ENCODE assay signal across 8 cellular contexts in genomic region chr16:69754469-69755310, GRCh38. TPM values are rescaled to one million over a fixed set of nuclear protein-coding genes. Genes with fewer than 3 reads are reported as not detected.
A peak's percentile ranks its signal among the peaks of the same experiment; 100 is the strongest.
DNase-seq lines count a peak whose midpoint lies in the region; FAIRE-seq and TF ChIP-seq lines count a peak whose summit lies in the region.

Gene NOB1, minus strand, starts transcription at chr16:69754926. Its CDS starts 16 bp downstream, at chr16:69754910.

- peak; percentile 95 for TF ChIP-seq RAD21 in neural cell (conservative IDR thresholded peaks at IDR 0.05)

- no peaks in the 10 kb centered on the region for H3F3A ChIP-seq in neural cell (ENCODE audit: insufficient read depth, low read length, poor library complexity, severe bottlenecking)

- TF ChIP-seq POLR2A in stomach (IDR thresholded peaks at IDR 0.05) = no peak

- peak within 1 kb of the TSS; percentile 65 for H3K9ac ChIP-seq in neural cell (ENCODE audit: low read length)

- TF ChIP-seq CTCF in neural cell (IDR thresholded peaks at IDR 0.05; ENCODE audit: poor library complexity, severe bottlenecking) (peak; percentile 100), stomach (IDR thresholded peaks at IDR 0.05) (peak in 6 of 7 experiments; percentile 86 to 100 (median 98))

- H3K36me3 ChIP-seq in H7 (replicated peaks; ENCODE audit: control insufficient read depth, insufficient read depth, low read length) (peaks cover 13% of the 10 kb centered on the region), neural cell (ENCODE audit: insufficient read depth, low read length) (no peaks in the 10 kb centered on the region), stomach (peaks cover 17 to 32% (median 29%) of the 10 kb centered on the region in 4 donors)

- peaks cover 14 to 28% (median 23%) of the 10 kb centered on the region in 4 donors for H3K4me1 ChIP-seq in stomach

- no peaks in the 10 kb centered on the region for H4K20me1 ChIP-seq in neural cell (ENCODE audit: insufficient read depth)

- peak within 1 kb of the TSS; percentile 90 for H3K4me2 ChIP-seq in neural cell (ENCODE audit: low read length)

- H3K27ac ChIP-seq in neural cell (ENCODE audit: low read length) = peak within 1 kb of the TSS; percentile 45
- peak within 1 kb of the TSS; percentile 65 to 83 (median 79) for H3K27ac ChIP-seq in stomach

- H3K27me3 ChIP-seq in H7 (ENCODE audit: control insufficient read depth, insufficient read depth, low read length) (no peaks in the 10 kb centered on the region; the same call in 1 of the 2 replicates), neural cell (ENCODE audit: insufficient read depth, low read depth, low read length) (no peaks in the 10 kb centered on the region), stomach (no peaks in the 10 kb centered on the region)

- H3K4me3 ChIP-seq in H7 (ENCODE audit: insufficient read depth, low read depth, low read length) (peak within 1 kb of the TSS; percentile 93), neural cell (ENCODE audit: low read length) (peak within 1 kb of the TSS; percentile 82), stomach (peak within 1 kb of the TSS; percentile 86 to 96 (median 91))

- H3K9me3 ChIP-seq in neural cell (ENCODE audit: low read length) (no peaks in the 10 kb centered on the region), stomach (no peaks in the 10 kb centered on the region)

- H3K9me2 ChIP-seq in neural cell (ENCODE audit: insufficient read depth, low read length) = no peaks in the 10 kb centered on the region

- DNase-seq in H7 (peak; percentile 97), M059J (ENCODE audit: low read depth) (peak; percentile 95), SHP77 (lab: John Stamatoyannopoulos, UW) (peak; percentile 96 to 99), fibroblast of the conjunctiva (ENCODE audit: low read depth) (peak; percentile 97), stomach (peak; percentile 97)
- peak; percentile 99 for DNase-seq in activated effector memory CD4-positive, alpha-beta T cell treated with anti-CD3 and anti-CD28 coated beads, Interleukin-2, amount 50 U/mL, for 16 hours

- WGBS in stomach, 5 donors = 0 to 3% (median 1%) methylated on average over 14 to 58 of the region's 58 CpGs

- intact Hi-C loops in stomach (cut with DNase I; ENCODE audit: low total_unique reads) = no loop called here

- H3K79me2 ChIP-seq in neural cell (replicated peaks; ENCODE audit: insufficient read depth, low read length) = peaks cover 15% of the 10 kb centered on the region

- TF ChIP-seq EP300 in neural cell (conservative IDR thresholded peaks at IDR 0.05; ENCODE audit: poor library complexity, severe bottlenecking) (no peak), stomach (IDR thresholded peaks at IDR 0.05) (no peak)

- H2AFZ ChIP-seq in neural cell (ENCODE audit: low read depth, low read length) = peak within 1 kb of the TSS; percentile 45

- FAIRE-seq in G401.6 (lab: Jason Lieb, UNC) = peak; percentile 25

TF ChIP-seq in neural cell, 6 proteins besides CTCF, POLR2A, EP300 and RAD21:
- TF ChIP-seq REST (IDR thresholded peaks at IDR 0.05; ENCODE audit: borderline replicate concordance) (peak; percentile 37), EZH2 (IDR thresholded peaks at IDR 0.05; ENCODE audit: borderline replicate concordance, insufficient read depth, low read length, poor library complexity, severe bottlenecking) (no peak), POLR2AphosphoS5 (IDR thresholded peaks at IDR 0.05) (peak; percentile 71), SMC3 (conservative IDR thresholded peaks at IDR 0.05; ENCODE audit: poor library complexity) (peak; percentile 99), MXI1 (conservative IDR thresholded peaks at IDR 0.05; ENCODE audit: poor library complexity, severe bottlenecking) (peak; percentile 100), TAF1 (IDR thresholded peaks at IDR 0.05; ENCODE audit: low read depth) (peak; percentile 68)

RNA-seq across cellular contexts. Expression of gene NOB1, which starts in this region (rescaled TPM):
- total RNA-seq in H7 (2014; rRNA removed; shearing (Covaris generic)) = 43.4 and 65.0 TPM in 2 replicates
- 14.9 and 23.5 TPM in 2 replicates for total RNA-seq in M059J (2014; rRNA removed; shearing (Covaris generic))
- polyA plus RNA-seq in neural cell (8.7 and 12.8 TPM in 2 replicates), stomach (10 to 100 TPM; 36.3 to 63.1 (median 52.9) TPM)
- polyA minus RNA-seq in neural cell = 10.8 and 20.0 TPM in 2 replicates
- 10 to 100 TPM in 4 of 5 donors, 1 to 10 TPM in 1; 4.9 to 76.4 (median 52.5) TPM for total RNA-seq in stomach

Comparison
In these comparisons a context has a peak if more than half of its experiments do, and no peak if none do; other contexts are left out.
1. Peak in every context shown above with its lines: DNase-seq, H3K4me3 ChIP-seq and H3K27ac ChIP-seq.